Comparison of ENCODE assay signal across 19 cellular contexts in the genomic region with DNA sequence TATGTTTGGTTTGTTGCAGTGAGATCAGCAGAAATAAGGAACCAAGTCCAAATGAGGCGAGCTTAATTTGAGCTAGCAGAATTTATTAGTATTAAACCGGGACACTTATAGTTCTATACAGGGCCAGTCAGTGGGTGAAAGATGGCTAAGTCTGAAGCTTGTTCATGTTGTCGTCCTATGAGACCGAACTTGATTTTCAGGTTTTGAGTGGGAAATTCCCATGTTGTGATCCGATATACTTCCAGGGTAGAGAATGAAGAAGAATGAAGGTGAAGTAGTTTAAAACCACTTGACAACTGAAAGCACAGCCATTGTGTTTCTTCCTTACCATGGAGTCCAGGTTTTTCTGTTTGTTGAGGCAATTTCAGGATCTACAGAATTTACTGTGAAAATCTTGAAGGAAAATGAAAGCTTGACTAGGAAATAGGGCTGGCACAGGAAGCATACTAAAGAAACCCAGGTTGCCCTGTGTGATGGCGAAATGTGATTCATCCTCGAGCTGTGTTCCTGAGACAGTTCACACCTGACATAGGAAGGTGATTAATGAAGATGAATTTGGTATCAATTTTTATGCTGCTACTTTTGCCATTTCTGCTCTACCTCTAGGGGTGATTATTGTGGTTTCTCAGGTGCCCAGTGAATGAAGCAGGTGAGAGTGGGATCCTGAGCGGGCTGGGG. TPM values are rescaled to one million over a fixed set of nuclear protein-coding genes. Genes with fewer than 3 reads are reported as not detected.
DNase-seq lines count a peak whose midpoint lies in the region; ATAC-seq and TF ChIP-seq lines count a peak whose summit lies in the region.
"Had no signal": no experiment of that assay in that cellular context is flagged by ENCODE, and none has a peak within 500 bp of the region (broad histone marks: within the 10 kb centered on the region; RNA-seq: fewer than 3 reads in every experiment).

No MANE protein-coding gene starts in this region.

- H3K36me3 ChIP-seq in MM.1S (replicated peaks; ENCODE audit: insufficient read depth, low read length) (no peaks in the 10 kb centered on the region), neutrophil (no peaks in the 10 kb centered on the region), upper lobe of left lung (no peaks in the 10 kb centered on the region)
- H3K36me3 ChIP-seq: HAP-1, sigmoid colon had no signal

- TF ChIP-seq CTCF in MM.1S (IDR thresholded peaks at IDR 0.05; ENCODE audit: low read length) (no peak), neutrophil (IDR thresholded peaks at IDR 0.05) (no peak), upper lobe of left lung (IDR thresholded peaks at IDR 0.05) (no peak)

- 70% methylated on average over 8 of the region's 8 CpGs for WGBS in upper lobe of left lung, 2 donors

- H3K79me2 ChIP-seq in MM.1S (ENCODE audit: low read length): peaks cover 89% of the 10 kb centered on the region

- peaks cover 55% of the 10 kb centered on the region for H3K4me1 Mint-ChIP-seq in activated CD4-positive, alpha-beta memory T cell treated with anti-CD3 and anti-CD28 coated beads for 36 hours (ENCODE audit: low read depth)
- H3K4me1 Mint-ChIP-seq in activated CD4-positive, alpha-beta memory T cell treated with anti-CD3 and anti-CD28 coated beads, Interleukin-2, amount 10 ng/mL, durations not matched to agents 7 days and 5 days: peaks cover 46% of the 10 kb centered on the region
- peaks cover 50 to 52% of the 10 kb centered on the region in 2 donors for H3K4me1 Mint-ChIP-seq in effector memory CD8-positive, alpha-beta T cell (ENCODE audit: low read depth in 2 of 2)
- H3K4me1 Mint-ChIP-seq: neural crest cell had no signal

- ATAC-seq in effector memory CD8-positive, alpha-beta T cell (replicated peaks): no peak
- ATAC-seq in HG02884 (IDR thresholded peaks at IDR 0.05; ENCODE audit: unreplicated experiment): no peak
- ATAC-seq in upper lobe of left lung (ENCODE audit: low FRiP score in 2 of 2): no peak
- ATAC-seq: A549, Right ventricle myocardium inferior had no signal

- H3K27me3 Mint-ChIP-seq in activated CD4-positive, alpha-beta memory T cell treated with anti-CD3 and anti-CD28 coated beads for 36 hours: no peaks in the 10 kb centered on the region
- no peaks in the 10 kb centered on the region for H3K27me3 Mint-ChIP-seq in activated CD4-positive, alpha-beta memory T cell treated with anti-CD3 and anti-CD28 coated beads, Interleukin-2, amount 10 ng/mL, durations not matched to agents 7 days and 5 days
- no peaks in the 10 kb centered on the region for H3K27me3 Mint-ChIP-seq in effector memory CD8-positive, alpha-beta T cell
- H3K27me3 Mint-ChIP-seq: activated naive CD8-positive, alpha-beta T cell treated with anti-CD3 and anti-CD28 coated beads, Interleukin-2, amount 10 ng/mL, durations not matched to agents 7 days and 5 days had no signal

- H3K9ac ChIP-seq in MM.1S (ENCODE audit: low read length): peak overlapping the region; percentile 34

- H3K27ac ChIP-seq in MM.1S (ENCODE audit: low read length): peak overlapping the region; percentile 84
- peak overlapping the region; percentile 78 for H3K27ac ChIP-seq in neutrophil
- H3K27ac ChIP-seq in upper lobe of left lung: no peak overlapping the region
- H3K27ac ChIP-seq: A549, sigmoid colon had no signal

- no peaks in the 10 kb centered on the region for H3K9me3 ChIP-seq in MM.1S (replicated peaks; ENCODE audit: insufficient read depth, low read length)
- no peaks in the 10 kb centered on the region for H3K9me3 ChIP-seq in neutrophil
- H3K9me3 ChIP-seq in upper lobe of left lung: no peaks in the 10 kb centered on the region
- H3K9me3 ChIP-seq: A549, HAP-1, sigmoid colon had no signal

- peak overlapping the region; percentile 7 for H3K27ac Mint-ChIP-seq in activated CD4-positive, alpha-beta memory T cell treated with anti-CD3 and anti-CD28 coated beads for 36 hours
- no peak overlapping the region for H3K27ac Mint-ChIP-seq in activated CD4-positive, alpha-beta memory T cell treated with anti-CD3 and anti-CD28 coated beads, Interleukin-2, amount 10 ng/mL, durations not matched to agents 7 days and 5 days
- peak overlapping the region; percentile 12 to 65 for H3K27ac Mint-ChIP-seq in effector memory CD8-positive, alpha-beta T cell

- TF ChIP-seq EP300 in upper lobe of left lung (IDR thresholded peaks at IDR 0.05): no peak

- H3K9me2 ChIP-seq in MM.1S (replicated peaks; ENCODE audit: insufficient read depth, low read length): no peaks in the 10 kb centered on the region

- POLR2A ChIA-PET in activated CD4-positive, alpha-beta memory T cell treated with anti-CD3 and anti-CD28 coated beads for 36 hours (lab: Charles Lee): interaction anchor here (1.0 to 1.5 kb wide), 4 partner anchors 16 to 98 kb away, joined by 3 to 5 read pairs (median 3); no protein-coding TSS in a partner anchor
- POLR2A ChIA-PET in activated CD4-positive, alpha-beta memory T cell treated with anti-CD3 and anti-CD28 coated beads, Interleukin-2, amount 10 ng/mL, durations not matched to agents 7 days and 5 days (lab: Charles Lee): interaction anchor here (1.7 to 4.0 kb wide), 2 partner anchors 10 to 14 kb away, joined by 6 to 21 read pairs; no protein-coding TSS in a partner anchor

- peaks cover 8% of the 10 kb centered on the region for H3F3A ChIP-seq in MM.1S (ENCODE audit: insufficient read depth, low read length)

- H3K4me2 ChIP-seq in MM.1S (ENCODE audit: low read depth, low read length): peak overlapping the region; percentile 56
- H3K4me2 ChIP-seq: A549 had no signal

- no peak for TF ChIP-seq POLR2A in upper lobe of left lung (IDR thresholded peaks at IDR 0.05)

- H3K4me3 ChIP-seq in MM.1S (ENCODE audit: low read length) (no peak overlapping the region), neutrophil (ENCODE audit: low read depth in 1 of 2, low read length in 1 of 2) (no peak overlapping the region), upper lobe of left lung (no peak overlapping the region)
- H3K4me3 ChIP-seq: A549, HAP-1, sigmoid colon had no signal

- no peaks in the 10 kb centered on the region for H3K9me3 Mint-ChIP-seq in activated CD4-positive, alpha-beta memory T cell treated with anti-CD3 and anti-CD28 coated beads for 36 hours
- peaks cover 2% of the 10 kb centered on the region for H3K9me3 Mint-ChIP-seq in activated CD4-positive, alpha-beta memory T cell treated with anti-CD3 and anti-CD28 coated beads, Interleukin-2, amount 10 ng/mL, durations not matched to agents 7 days and 5 days
- H3K9me3 Mint-ChIP-seq in effector memory CD8-positive, alpha-beta T cell: no peaks in the 10 kb centered on the region

- H3K36me3 Mint-ChIP-seq in activated CD4-positive, alpha-beta memory T cell treated with anti-CD3 and anti-CD28 coated beads for 36 hours: peaks cover 8% of the 10 kb centered on the region
- H3K36me3 Mint-ChIP-seq in activated CD4-positive, alpha-beta memory T cell treated with anti-CD3 and anti-CD28 coated beads, Interleukin-2, amount 10 ng/mL, durations not matched to agents 7 days and 5 days (ENCODE audit: low read depth): peaks cover 10% of the 10 kb centered on the region
- H3K36me3 Mint-ChIP-seq in effector memory CD8-positive, alpha-beta T cell (ENCODE audit: insufficient read depth): no peaks in the 10 kb centered on the region

- no peak overlapping the region for H2AFZ ChIP-seq in MM.1S (ENCODE audit: low read length)

- H3K4me1 ChIP-seq in MM.1S (ENCODE audit: low read length) (peaks cover 32% of the 10 kb centered on the region), neutrophil (ENCODE audit: control insufficient read depth in 1 of 2, insufficient read depth in 1 of 2, low read depth in 1 of 2, low read length in 1 of 2) (peaks cover 59 to 63% of the 10 kb centered on the region in 2 experiments), upper lobe of left lung (peaks cover 22 to 27% (median 23%) of the 10 kb centered on the region in 4 donors)
- H3K4me1 ChIP-seq: A549, HAP-1 had no signal

- CTCF ChIA-PET in activated CD4-positive, alpha-beta memory T cell treated with anti-CD3 and anti-CD28 coated beads for 36 hours (lab: Charles Lee): interaction anchor here (1.0 to 3.7 kb wide), 6 partner anchors 9 to 98 kb away, joined by 3 to 17 read pairs (median 6); no protein-coding TSS in a partner anchor
- CTCF ChIA-PET in activated CD4-positive, alpha-beta memory T cell treated with anti-CD3 and anti-CD28 coated beads, Interleukin-2, amount 10 ng/mL, durations not matched to agents 7 days and 5 days (lab: Charles Lee): interaction anchor here (1.0 to 4.9 kb wide), 6 partner anchors 10 to 98 kb away, joined by 3 to 30 read pairs (median 6); no protein-coding TSS in a partner anchor

- no peak overlapping the region for H3K4me3 Mint-ChIP-seq in activated CD4-positive, alpha-beta memory T cell treated with anti-CD3 and anti-CD28 coated beads for 36 hours
- H3K4me3 Mint-ChIP-seq in activated CD4-positive, alpha-beta memory T cell treated with anti-CD3 and anti-CD28 coated beads, Interleukin-2, amount 10 ng/mL, durations not matched to agents 7 days and 5 days: no peak overlapping the region
- H3K4me3 Mint-ChIP-seq in effector memory CD8-positive, alpha-beta T cell: peak overlapping the region in 1 of 2 donors; percentile 57
- H3K4me3 Mint-ChIP-seq: neural crest cell had no signal

- DNase-seq in activated CD4-positive, alpha-beta memory T cell treated with anti-CD3 and anti-CD28 coated beads for 36 hours: peak; percentile 40
- no peak for DNase-seq in activated CD4-positive, alpha-beta memory T cell treated with anti-CD3 and anti-CD28 coated beads, Interleukin-2, amount 10 ng/mL, durations not matched to agents 7 days and 5 days
- DNase-seq in MM.1S (no peak), upper lobe of left lung (no peak), NCI-H128 (lab: John Stamatoyannopoulos, UW; ENCODE audit: unreplicated experiment) (no peak)
- no peak for DNase-seq in effector memory CD8-positive, alpha-beta T cell
- DNase-seq: activated CD4-positive, alpha-beta T cell treated with anti-CD3 and anti-CD28 coated beads, Interleukin-2, amount 50 U/mL, for 1 hour; activated naive CD8-positive, alpha-beta T cell treated with anti-CD3 and anti-CD28 coated beads, Interleukin-2, amount 10 ng/mL, durations not matched to agents 7 days and 5 days; cerebellar nuclear complex; head of caudate nucleus; NCI-H1694; sigmoid colon; T1000 had no signal

- H3K27me3 ChIP-seq in MM.1S (replicated peaks; ENCODE audit: insufficient read depth, low read length) (no peaks in the 10 kb centered on the region), neutrophil (no peaks in the 10 kb centered on the region), upper lobe of left lung (no peaks in the 10 kb centered on the region)
- H3K27me3 ChIP-seq: sigmoid colon had no signal

- intact Hi-C loops in activated CD4-positive, alpha-beta memory T cell treated with anti-CD3 and anti-CD28 coated beads for 36 hours (cut with micrococcal nuclease): loop anchor here (5.0 kb wide), 2 partner anchors 66 to 836 kb away; a partner anchor contains a TSS

- H4K20me1 ChIP-seq in MM.1S (ENCODE audit: insufficient read depth, low read length): no peaks in the 10 kb centered on the region

RNA-seq across cellular contexts. Expression of a gene that starts 37.6 kb away (rescaled TPM):
- total RNA-seq in activated CD4-positive, alpha-beta memory T cell treated with anti-CD3 and anti-CD28 coated beads for 36 hours: 10 to 100 TPM; 33.6 to 38.3 TPM
- total RNA-seq in activated CD4-positive, alpha-beta memory T cell treated with anti-CD3 and anti-CD28 coated beads, Interleukin-2, amount 10 ng/mL, durations not matched to agents 7 days and 5 days: 10 to 100 TPM; 44.5 to 44.9 TPM
- 10 to 100 TPM; 25.3 to 65.5 (median 41.3) TPM for total RNA-seq in upper lobe of left lung

Comparison
In these comparisons a context has a peak if more than half of its experiments do, and no peak if none do; other contexts are left out.
1. H3K27ac ChIP-seq: peak in MM.1S (single experiment) and neutrophil (single experiment); none in upper lobe of left lung (0 of 4).